Comparison of ENCODE assay signal across 5 cellular contexts in the genomic region with DNA sequence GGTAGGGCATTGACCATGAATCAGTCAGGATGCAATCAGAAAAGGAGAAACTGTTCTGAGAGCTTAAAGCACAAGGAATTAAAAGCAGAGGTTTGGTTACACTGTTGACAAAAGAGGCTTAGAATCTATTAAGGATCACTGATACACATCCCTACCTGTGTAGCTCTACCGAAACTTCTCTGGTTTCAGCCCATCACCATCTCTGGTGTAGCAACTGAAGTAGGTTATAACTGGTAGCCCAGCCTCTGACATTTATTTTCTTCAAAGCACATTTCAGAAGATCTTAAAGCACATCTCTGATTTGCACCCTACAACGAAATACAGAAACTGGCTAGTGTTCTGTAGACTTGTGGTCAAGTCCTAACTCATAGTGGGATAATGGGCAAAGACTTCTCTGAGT.
"Had no signal": no experiment of that assay in that cellular context is flagged by ENCODE, and none has a peak within 500 bp of the region (broad histone marks: within the 10 kb centered on the region; RNA-seq: fewer than 3 reads in every experiment).

No MANE protein-coding gene starts in this region.

- ATAC-seq: GM23338, HepG2 had no signal

- DNase-seq: H9, HCEC 1CT had no signal

- H2AFZ ChIP-seq: GM23338 had no signal

- H3K4me2 ChIP-seq: GM23338 had no signal

- H3K4me3 ChIP-seq: GM23338 had no signal

- H3K27ac ChIP-seq: HL-60 had no signal
